In the genomic region with DNA sequence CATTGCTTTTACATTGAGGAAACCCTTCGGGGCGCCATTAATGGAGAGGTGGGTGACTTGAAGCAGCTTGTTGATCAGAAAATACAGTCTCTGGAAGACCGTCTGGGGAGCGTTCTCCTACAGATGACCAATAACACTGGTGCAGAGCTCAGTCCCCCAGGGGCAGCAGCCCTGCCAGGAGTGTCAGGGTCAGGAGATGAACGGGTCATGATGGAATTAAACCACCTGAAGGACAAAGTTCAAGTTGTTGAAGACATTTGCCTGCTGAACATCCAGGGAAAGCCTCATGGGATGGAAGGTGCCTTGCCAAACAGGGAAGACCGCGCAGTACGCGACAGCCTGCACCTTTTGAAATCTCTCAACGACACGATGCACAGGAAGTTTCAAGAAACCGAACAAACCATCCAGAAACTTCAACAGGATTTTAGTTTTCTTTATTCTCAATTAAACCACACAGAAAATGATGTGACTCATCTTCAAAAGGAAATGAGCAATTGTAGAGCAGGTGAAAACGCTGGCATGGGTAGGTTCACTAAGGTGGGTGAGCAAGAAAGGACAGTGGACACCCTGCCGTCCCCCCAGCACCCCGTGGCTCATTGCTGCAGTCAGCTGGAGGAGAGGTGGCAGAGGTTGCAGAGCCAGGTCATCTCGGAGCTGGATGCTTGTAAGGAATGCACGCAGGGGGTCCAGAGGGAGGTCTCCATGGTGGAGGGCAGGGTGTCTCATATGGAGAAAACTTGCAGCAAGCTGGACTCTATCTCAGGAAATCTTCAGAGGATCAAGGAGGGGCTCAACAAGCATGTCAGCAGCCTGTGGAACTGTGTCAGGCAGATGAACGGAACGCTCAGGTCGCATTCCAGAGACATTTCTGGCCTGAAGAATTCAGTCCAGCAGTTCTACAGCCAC, we compare ENCODE assay signal across 13 cellular contexts. TPM values are rescaled to one million over a fixed set of nuclear protein-coding genes. Genes with fewer than 3 reads are reported as not detected.
A peak's percentile ranks its signal among the peaks of the same experiment; 100 is the strongest.
DNase-seq lines count a peak whose midpoint lies in the region; ATAC-seq and TF ChIP-seq lines count a peak whose summit lies in the region.
"Had no signal": no experiment of that assay in that cellular context is flagged by ENCODE, and none has a peak within 500 bp of the region (broad histone marks: within the 10 kb centered on the region; RNA-seq: fewer than 3 reads in every experiment).

No MANE protein-coding gene starts in this region.

- peaks cover 1% of the 10 kb centered on the region for H3K9me3 Mint-ChIP-seq in Calu3 (ENCODE audit: low read depth, unreplicated experiment)

- no peak overlapping the region for H3K27ac Mint-ChIP-seq in Calu3 (ENCODE audit: unreplicated experiment)

- H3K36me3 Mint-ChIP-seq in Calu3 (ENCODE audit: insufficient read depth, unreplicated experiment) = no peaks in the 10 kb centered on the region

- BruUV-seq in Calu3 (replicated peaks; lab: Mats Ljungman, UMichigan) = no TSS peak

- no peaks in the 10 kb centered on the region for H3K4me1 Mint-ChIP-seq in Calu3 (ENCODE audit: low read depth, unreplicated experiment)

- ATAC-seq in HG03039 (IDR thresholded peaks at IDR 0.05; ENCODE audit: unreplicated experiment) = no peak
- ATAC-seq: heart right ventricle had no signal

- no peak overlapping the region for H3K4me3 Mint-ChIP-seq in Calu3 (ENCODE audit: low read depth, unreplicated experiment)

- H3K27me3 Mint-ChIP-seq in Calu3 (ENCODE audit: unreplicated experiment) = peaks cover 87% of the 10 kb centered on the region

- TF ChIP-seq CTCF in Calu3 (IDR thresholded peaks at IDR 0.05; ENCODE audit: unreplicated experiment) = no peak

- peak; percentile 66 for DNase-seq in activated effector memory CD4-positive, alpha-beta T cell treated with anti-CD3 and anti-CD28 coated beads, Interleukin-2, amount 50 U/mL, for 16 hours
- DNase-seq in activated effector memory CD4-positive, alpha-beta T cell treated with Interleukin-2 at 50 U/mL for 16 hours = no peak
- DNase-seq in T-helper 22 cell (ENCODE audit: low read depth) (peak; percentile 14), MV-4-11 (lab: John Stamatoyannopoulos, UW) (no peak), Calu3 (no peak)
- peak; percentile 48 for DNase-seq in central memory CD4-positive, alpha-beta T cell
- peak; percentile 37 for DNase-seq in stimulated activated CD8-positive, alpha-beta memory T cell treated with anti-CD3 and anti-CD28 coated beads, Interleukin-4, amount 100 ng/mL, for 48 hours
- DNase-seq: esophagus squamous epithelium, heart right ventricle, NCI-H2029, NCI-H524 had no signal

- CTCF ChIA-PET in Calu3 (lab: Charles Lee) = no interaction called here

- intact Hi-C loops in Calu3 (cut with micrococcal nuclease; ENCODE audit: unreplicated experiment) = no loop called here

RNA-seq across cellular contexts. Expression of gene EMILIN2, which starts 45.0 kb away (rescaled TPM):
- total RNA-seq in Calu3 (2022) = 8.0 and 10.3 TPM in 2 replicates
- total RNA-seq: MCF 10A had no signal

Comparison
In these comparisons a context has a peak if more than half of its experiments do, and no peak if none do; other contexts are left out.
1. DNase-seq: peak in activated effector memory CD4-positive, alpha-beta T cell treated with anti-CD3 and anti-CD28 coated beads, Interleukin-2, amount 50 U/mL, for 16 hours (single experiment), T-helper 22 cell (single experiment), central memory CD4-positive, alpha-beta T cell (single experiment) and stimulated activated CD8-positive, alpha-beta memory T cell treated with anti-CD3 and anti-CD28 coated beads, Interleukin-4, amount 100 ng/mL, for 48 hours (single experiment); none in activated effector memory CD4-positive, alpha-beta T cell treated with Interleukin-2 at 50 U/mL for 16 hours (single experiment), MV-4-11 (single experiment) and Calu3 (single experiment).